ENCODE assay signal across 16 cellular contexts in genomic region chr13:20565120-20565736, GRCh38. TPM values are rescaled to one million over a fixed set of nuclear protein-coding genes. Genes with fewer than 3 reads are reported as not detected.
DNase-seq lines count a peak whose midpoint lies in the region; ATAC-seq, FAIRE-seq and TF ChIP-seq lines count a peak whose summit lies in the region.
"Had no signal": no experiment of that assay in that cellular context is flagged by ENCODE, and none has a peak within 500 bp of the region (broad histone marks: within the 10 kb centered on the region; RNA-seq: fewer than 3 reads in every experiment).

No MANE protein-coding gene starts in this region.

- H3K27me3 ChIP-seq in CD8-positive, alpha-beta T cell (ENCODE audit: insufficient read depth, low read length) = no peaks in the 10 kb centered on the region
- no peaks in the 10 kb centered on the region for H3K27me3 ChIP-seq in HCT116 (ENCODE audit: insufficient read depth, low read length)
- H3K27me3 ChIP-seq: uterus had no signal

- no peaks in the 10 kb centered on the region for H3K27me3 Mint-ChIP-seq in CD8-positive, alpha-beta T cell (ENCODE audit: low read depth)
- H3K27me3 Mint-ChIP-seq in activated naive CD8-positive, alpha-beta T cell = no peaks in the 10 kb centered on the region
- no peaks in the 10 kb centered on the region for H3K27me3 Mint-ChIP-seq in naive B cell

- H3K4me2 ChIP-seq in HCT116 (ENCODE audit: low read length) = peak overlapping the region; percentile 13; the same call in 1 of the 2 replicates

- peaks cover 4% of the 10 kb centered on the region for H3K9me3 ChIP-seq in CD8-positive, alpha-beta T cell (ENCODE audit: low read length)
- H3K9me3 ChIP-seq in HCT116 (ENCODE audit: control insufficient read depth in 1 of 2, insufficient read depth in 1 of 2, low read depth in 1 of 2, low read length in 2 of 2) = peaks cover 0 to 17% of the 10 kb centered on the region in 2 experiments; a peak in 1 of 4 replicates
- H3K9me3 ChIP-seq: uterus had no signal

- no peaks in the 10 kb centered on the region for H4K20me1 ChIP-seq in HCT116 (ENCODE audit: insufficient read depth)

- DNase-seq in CD8-positive, alpha-beta T cell = no peak
- DNase-seq in HCT116 (ENCODE audit: low read depth, low spot score) = no peak
- DNase-seq in naive B cell = no peak
- DNase-seq in RCC 7860 (ENCODE audit: low spot score) = no peak
- DNase-seq in LoVo (ENCODE audit: low spot score) = no peak
- DNase-seq in NCI-H2171 treated with DMSO at 0.1 percent for 48 hours (lab: John Stamatoyannopoulos, UW) = no peak
- DNase-seq: kidney; NCI-H1436; NCI-H510A treated with DMSO at 0.1 percent for 48 hours; stimulated activated CD4-positive, alpha-beta T cell treated with anti-CD3 and anti-CD28 coated beads, Interleukin-2, amount 100 ng/mL, for 48 hours; uterus had no signal

- H3K4me1 ChIP-seq in CD8-positive, alpha-beta T cell (ENCODE audit: insufficient read depth, low read length) = no peaks in the 10 kb centered on the region
- peaks cover 5 to 28% of the 10 kb centered on the region in 2 experiments; a peak in 3 of 4 replicates for H3K4me1 ChIP-seq in HCT116 (ENCODE audit: control insufficient read depth in 1 of 2, insufficient read depth in 2 of 2, low read length in 2 of 2)
- H3K4me1 ChIP-seq: uterus had no signal

- H3K9ac ChIP-seq in HCT116 (ENCODE audit: low read length) = no peak overlapping the region

- no peak overlapping the region for H2AFZ ChIP-seq in HCT116 (ENCODE audit: low read depth, low read length, poor library complexity, severe bottlenecking)

- no peak for TF ChIP-seq RAD21 in HCT116 (IDR thresholded peaks at IDR 0.05; ENCODE audit: low read depth)

- RAD21 ChIA-PET in HCT116 (lab: Charles Lee; ENCODE audit: low non-redundant PET in 1 of 2, low total read pairs in 2 of 2, uncharacterized antibody in 2 of 2, unreplicated experiment in 2 of 2) = no interaction called here

- H3K79me2 ChIP-seq in HCT116 (ENCODE audit: insufficient read depth, low read length) = peaks cover 9% of the 10 kb centered on the region

- BruUV-seq in HCT116 (replicated peaks; lab: Mats Ljungman, UMichigan) = no TSS peak

- H3K27ac Mint-ChIP-seq in CD8-positive, alpha-beta T cell = no peak overlapping the region
- H3K27ac Mint-ChIP-seq in activated naive CD8-positive, alpha-beta T cell = peak overlapping the region; percentile 30
- peak overlapping the region in 2 of 6 donors; percentile 11 to 90 for H3K27ac Mint-ChIP-seq in naive B cell

- ATAC-seq in CD8-positive, alpha-beta T cell = no peak
- ATAC-seq in HCT116 (no peak), naive B cell (ENCODE audit: low read depth in 2 of 2) (no peak)

- H3K9me3 Mint-ChIP-seq in CD8-positive, alpha-beta T cell = peaks cover 6% of the 10 kb centered on the region
- peaks cover 3% of the 10 kb centered on the region for H3K9me3 Mint-ChIP-seq in activated naive CD8-positive, alpha-beta T cell (ENCODE audit: low read depth)
- peaks cover 0 to 6% (median 4%) of the 10 kb centered on the region in 7 donors for H3K9me3 Mint-ChIP-seq in naive B cell

- H3K36me3 ChIP-seq in CD8-positive, alpha-beta T cell (ENCODE audit: insufficient read depth, low read length) = no peaks in the 10 kb centered on the region
- H3K36me3 ChIP-seq in HCT116 (ENCODE audit: control insufficient read depth in 1 of 2, insufficient read depth in 2 of 2, low read length in 2 of 2) = no peaks in the 10 kb centered on the region
- H3K36me3 ChIP-seq: uterus had no signal

- TF ChIP-seq POLR2A in HCT116 (IDR thresholded peaks at IDR 0.05; ENCODE audit: borderline replicate concordance, extremely low read depth, insufficient read depth, insufficient read length) = no peak

- H3K4me3 ChIP-seq in CD8-positive, alpha-beta T cell (ENCODE audit: low read depth, low read length) = no peak overlapping the region
- no peak overlapping the region for H3K4me3 ChIP-seq in HCT116 (replicated peaks in 1 of 2; ENCODE audit: low read depth in 1 of 2, low read length in 2 of 2)
- H3K4me3 ChIP-seq: uterus had no signal

- POLR2A ChIA-PET in CD8-positive, alpha-beta T cell (lab: Charles Lee) = interaction anchor here (2.5 kb wide), 1 partner anchor 39 kb away, joined by 7 read pairs; the partner anchor contains the start of gene CRYL1
- POLR2A ChIA-PET in HCT116 (lab: Charles Lee) = no interaction called here

- CTCF ChIA-PET in CD8-positive, alpha-beta T cell (lab: Charles Lee) = interaction anchor here (0.8 to 1.0 kb wide), 2 partner anchors 63 to 73 kb away, joined by 3 read pairs; no protein-coding TSS in a partner anchor
- CTCF ChIA-PET in HCT116 (lab: Charles Lee) = no interaction called here

- H3K4me1 Mint-ChIP-seq in CD8-positive, alpha-beta T cell (ENCODE audit: low read depth) = peaks cover 17% of the 10 kb centered on the region
- peaks cover 15% of the 10 kb centered on the region for H3K4me1 Mint-ChIP-seq in activated naive CD8-positive, alpha-beta T cell (ENCODE audit: low read depth)
- peaks cover 9 to 16% (median 9%) of the 10 kb centered on the region in 3 donors for H3K4me1 Mint-ChIP-seq in naive B cell

- intact Hi-C loops in CD8-positive, alpha-beta T cell (cut with DNase I, micrococcal nuclease) = loop anchor here (5.0 to 10.0 kb wide), 5 partner anchors 38 to 1037 kb away; partner anchors contain the start of genes EEF1AKMT1 (in 2 of the 2), CRYL1 (in 1 of the 2) and MICU2 (in 1 of the 2)
- intact Hi-C loops in HCT116 (cut with micrococcal nuclease) = no loop called here

- H3K9me2 ChIP-seq in HCT116 (ENCODE audit: insufficient read depth) = no peaks in the 10 kb centered on the region

- TF ChIP-seq CTCF in CD8-positive, alpha-beta T cell (IDR thresholded peaks at IDR 0.05) = no peak
- no peak for TF ChIP-seq CTCF in HCT116 (IDR thresholded peaks at IDR 0.05 in 2 of 3, conservative IDR thresholded peaks at IDR 0.05 in 1 of 3; ENCODE audit: borderline replicate concordance in 1 of 3, insufficient read depth in 1 of 3, low read depth in 2 of 3, low read length in 2 of 3)

- no peak for FAIRE-seq in RCC 7860 (lab: Jason Lieb, UNC)
- FAIRE-seq: endometrium, G401.6, GM19239, kidney had no signal

- peak overlapping the region; percentile 53 for H3K4me3 Mint-ChIP-seq in CD8-positive, alpha-beta T cell
- peak overlapping the region; percentile 44 for H3K4me3 Mint-ChIP-seq in activated naive CD8-positive, alpha-beta T cell
- H3K4me3 Mint-ChIP-seq in naive B cell = peak overlapping the region in 6 of 8 donors; percentile 38 to 96 (median 94)

- H3K36me3 Mint-ChIP-seq in CD8-positive, alpha-beta T cell = peaks cover 9% of the 10 kb centered on the region
- H3K36me3 Mint-ChIP-seq in activated naive CD8-positive, alpha-beta T cell = peaks cover 3% of the 10 kb centered on the region
- peaks cover 0 to 3% of the 10 kb centered on the region in 2 donors for H3K36me3 Mint-ChIP-seq in naive B cell
- H3K36me3 Mint-ChIP-seq: CD14-positive monocyte had no signal

- no peak overlapping the region for H3K27ac ChIP-seq in CD8-positive, alpha-beta T cell (ENCODE audit: low read depth, low read length)
- peak overlapping the region; percentile 99; the same call in 1 of the 2 replicates for H3K27ac ChIP-seq in HCT116 (ENCODE audit: low read depth, low read length)

TF ChIP-seq in HCT116, 20 proteins besides CTCF, POLR2A, EP300 and RAD21:
- TF ChIP-seq, protein P1, sequence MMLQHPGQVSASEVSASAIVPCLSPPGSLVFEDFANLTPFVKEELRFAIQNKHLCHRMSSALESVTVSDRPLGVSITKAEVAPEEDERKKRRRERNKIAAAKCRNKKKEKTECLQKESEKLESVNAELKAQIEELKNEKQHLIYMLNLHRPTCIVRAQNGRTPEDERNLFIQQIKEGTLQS (IDR thresholded peaks at IDR 0.05) = no peak
- TF ChIP-seq, protein P2, sequence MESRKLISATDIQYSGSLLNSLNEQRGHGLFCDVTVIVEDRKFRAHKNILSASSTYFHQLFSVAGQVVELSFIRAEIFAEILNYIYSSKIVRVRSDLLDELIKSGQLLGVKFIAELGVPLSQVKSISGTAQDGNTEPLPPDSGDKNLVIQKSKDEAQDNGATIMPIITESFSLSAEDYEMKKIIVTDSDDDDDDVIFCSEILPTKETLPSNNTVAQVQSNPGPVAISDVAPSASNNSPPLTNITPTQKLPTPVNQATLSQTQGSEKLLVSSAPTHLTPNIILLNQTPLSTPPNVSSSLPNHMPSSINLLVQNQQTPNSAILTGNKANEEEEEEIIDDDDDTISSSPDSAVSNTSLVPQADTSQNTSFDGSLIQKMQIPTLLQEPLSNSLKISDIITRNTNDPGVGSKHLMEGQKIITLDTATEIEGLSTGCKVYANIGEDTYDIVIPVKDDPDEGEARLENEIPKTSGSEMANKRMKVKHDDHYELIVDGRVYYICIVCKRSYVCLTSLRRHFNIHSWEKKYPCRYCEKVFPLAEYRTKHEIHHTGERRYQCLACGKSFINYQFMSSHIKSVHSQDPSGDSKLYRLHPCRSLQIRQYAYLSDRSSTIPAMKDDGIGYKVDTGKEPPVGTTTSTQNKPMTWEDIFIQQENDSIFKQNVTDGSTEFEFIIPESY (IDR thresholded peaks at IDR 0.05; ENCODE audit: extremely low read depth, insufficient replicate concordance, low read length) = no peak
- TF ChIP-seq SRF (IDR thresholded peaks at IDR 0.05; ENCODE audit: low read depth) (no peak), EZH2phosphoT487 (IDR thresholded peaks at IDR 0.05; ENCODE audit: borderline replicate concordance) (no peak), ZFX (IDR thresholded peaks at IDR 0.05) (no peak), CBX3 (IDR thresholded peaks at IDR 0.05; ENCODE audit: low read depth) (peak; percentile 81; the same call in 1 of the 2 replicates), POLR2AphosphoS5 (IDR thresholded peaks at IDR 0.05; ENCODE audit: low read depth, low read length) (no peak)
- TF ChIP-seq, protein P3, sequence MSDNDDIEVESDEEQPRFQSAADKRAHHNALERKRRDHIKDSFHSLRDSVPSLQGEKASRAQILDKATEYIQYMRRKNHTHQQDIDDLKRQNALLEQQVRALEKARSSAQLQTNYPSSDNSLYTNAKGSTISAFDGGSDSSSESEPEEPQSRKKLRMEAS (IDR thresholded peaks at IDR 0.05) = no peak

RNA-seq across cellular contexts. Expression of gene IFT88, which starts 1.7 kb away (rescaled TPM):
- total RNA-seq in CD8-positive, alpha-beta T cell = 1 to 10 TPM; 7.5 to 8.2 TPM
- total RNA-seq in HCT116 (2021; ENCODE audit: unreplicated experiment) = 13.1 TPM
- polyA plus RNA-seq in HCT116 (2012) = 3.4 and 4.3 TPM in 2 replicates
- 10 to 100 TPM in 3 of 6 donors, 1 to 10 TPM in 3; 4.6 to 13.6 (median 10.0) TPM for polyA plus RNA-seq in naive B cell (ENCODE audit: low read depth in 6 of 6)

RNA-seq across cellular contexts. Expression of gene CRYL1, which starts 39.6 kb away (rescaled TPM):
- 1 to 10 TPM; 8.0 to 8.5 TPM for total RNA-seq in CD8-positive, alpha-beta T cell
- 26.5 TPM for total RNA-seq in HCT116 (2021; ENCODE audit: unreplicated experiment)
- polyA plus RNA-seq in HCT116 (2012) = 39.1 and 40.3 TPM in 2 replicates
- 10 to 100 TPM; 18.4 to 35.4 (median 25.8) TPM for polyA plus RNA-seq in naive B cell (ENCODE audit: low read depth in 6 of 6)

Comparison
In these comparisons a context has a peak if more than half of its experiments do, and no peak if none do; other contexts are left out.
1. H3K4me3 Mint-ChIP-seq: peak in every context shown above with its lines; median percentile 94 in naive B cell; 53 in CD8-positive, alpha-beta T cell; 44 in activated naive CD8-positive, alpha-beta T cell.